ENCODE assay signal across 15 cellular contexts in genomic region chr4:36990108-36990872, GRCh38.
DNase-seq lines count a peak whose midpoint lies in the region; ATAC-seq, FAIRE-seq and TF ChIP-seq lines count a peak whose summit lies in the region.
"Had no signal": no experiment of that assay in that cellular context is flagged by ENCODE, and none has a peak within 500 bp of the region (broad histone marks: within the 10 kb centered on the region; RNA-seq: fewer than 3 reads in every experiment).

No MANE protein-coding gene starts in this region.

- H3K36me3 ChIP-seq in GM12878 (ENCODE audit: control insufficient read depth in 2 of 2, insufficient read depth in 2 of 2, low read length in 1 of 2), result no peaks in the 10 kb centered on the region
- H3K36me3 ChIP-seq: gastrocnemius medialis, WERI-Rb-1 had no signal

- no TSS peak for BruUV-seq in GM12878 (replicated peaks; lab: Mats Ljungman, UMichigan)

- TF ChIP-seq RAD21 in GM12878 (IDR thresholded peaks at IDR 0.05; ENCODE audit: insufficient read depth, low read depth, low read length), result peak; percentile 19; the same call in 1 of the 2 replicates

- TF ChIP-seq POLR2A in GM12878 (IDR thresholded peaks at IDR 0.05; ENCODE audit: low read depth, low read length), result no peak

- H2AFZ ChIP-seq in GM12878 (ENCODE audit: control insufficient read depth, low read depth, low read length), result no peak overlapping the region

- RAD21 ChIA-PET in GM12878 (lab: Charles Lee; ENCODE audit: unreplicated experiment), result no interaction called here

- no peaks in the 10 kb centered on the region for H3K9me3 ChIP-seq in GM12878 (replicated peaks; ENCODE audit: control insufficient read depth, insufficient read depth, low read length)
- H3K9me3 ChIP-seq: gastrocnemius medialis, SK-N-SH had no signal

- no peak overlapping the region for H3K9ac ChIP-seq in GM12878 (ENCODE audit: control insufficient read depth, insufficient read depth, low read length)
- H3K9ac ChIP-seq: SK-N-SH had no signal

- no peaks in the 10 kb centered on the region for H3K79me2 ChIP-seq in GM12878 (ENCODE audit: control insufficient read depth, insufficient read depth, low read length)

- no peak for DNase-seq in GM12878 (ENCODE audit: low read depth, low spot score)
- DNase-seq in NCI-H345 treated with DMSO at 0.1 percent for 48 hours (lab: John Stamatoyannopoulos, UW; ENCODE audit: unreplicated experiment), result no peak
- DNase-seq in activated CD8-positive, alpha-beta memory T cell treated with anti-CD3 and anti-CD28 coated beads for 24 hours, result no peak
- no peak for DNase-seq in sciatic nerve (ENCODE audit: low spot score)
- DNase-seq in omental fat pad (ENCODE audit: low spot score), result no peak
- DNase-seq: caudate nucleus, DMS79 treated with DMSO at 0.1 percent for 48 hours, gastrocnemius medialis, SK-N-SH, WERI-Rb-1 had no signal

- CTCF ChIA-PET in GM12878 (lab: Yijun Ruan, JAX), result no interaction called here

- SMC1A ChIA-PET in GM12878 (lab: Charles Lee; ENCODE audit: uncharacterized antibody, unreplicated experiment), result no interaction called here

- WGBS in GM12878 (ENCODE audit: insufficient coverage, insufficient replicate concordance, low lambda C conversion rate, missing lambda C conversion rate), result 16% methylated on average over 3 of the region's 3 CpGs

- TF ChIP-seq EP300 in GM12878 (IDR thresholded peaks at IDR 0.05; ENCODE audit: borderline replicate concordance in 1 of 2, control insufficient read depth in 1 of 2, low read depth in 2 of 2, low read length in 2 of 2), result no peak

- ATAC-seq in GM18520 (IDR thresholded peaks at IDR 0.05; ENCODE audit: unreplicated experiment) (peak; percentile 79), GM21390 (IDR thresholded peaks at IDR 0.05; ENCODE audit: unreplicated experiment) (peak; percentile 89), HG03103 (IDR thresholded peaks at IDR 0.05; ENCODE audit: low read depth, unreplicated experiment) (peak; percentile 76), GM12878 (peak; percentile 98), sciatic nerve (no peak), omental fat pad (ENCODE audit: low FRiP score) (no peak)
- ATAC-seq: activated naive CD4-positive, alpha-beta T cell treated with anti-CD3 and anti-CD28 coated beads, Interleukin-2, amount 50 U/mL, for 72 hours; gastrocnemius medialis had no signal

- TF ChIP-seq CTCF in GM12878 (IDR thresholded peaks at IDR 0.05 in 2 of 3, conservative IDR thresholded peaks at IDR 0.05 in 1 of 3; ENCODE audit: control insufficient read depth in 2 of 3, extremely low read depth in 1 of 3, insufficient read depth in 1 of 3, low read depth in 3 of 3, low read length in 3 of 3) (no peak), omental fat pad (IDR thresholded peaks at IDR 0.05) (no peak)

- no peak overlapping the region for H3K4me3 ChIP-seq in GM12878
- H3K4me3 ChIP-seq: gastrocnemius medialis, skin epidermis had no signal

- in situ Hi-C loops in GM12878 (cut with MboI), result no loop called here

- intact Hi-C loops in GM12878 (cut with micrococcal nuclease; ENCODE audit: unreplicated experiment) (no loop called here), sciatic nerve (cut with DNase I) (no loop called here)

- H3K27ac ChIP-seq in GM12878 (ENCODE audit: control insufficient read depth, insufficient read depth), result no peak overlapping the region
- H3K27ac ChIP-seq: gastrocnemius medialis, skin epidermis, WERI-Rb-1 had no signal

- H3K27me3 ChIP-seq in GM12878 (replicated peaks in 1 of 2; ENCODE audit: control insufficient read depth in 2 of 2, insufficient read depth in 2 of 2, low read length in 1 of 2), result no peaks in the 10 kb centered on the region
- H3K27me3 ChIP-seq: gastrocnemius medialis had no signal

- peak; percentile 88 for FAIRE-seq in GM12878 (lab: Jason Lieb, UNC)

- no peaks in the 10 kb centered on the region for H4K20me1 ChIP-seq in GM12878 (ENCODE audit: control insufficient read depth, insufficient read depth)

- H3K4me2 ChIP-seq in GM12878 (ENCODE audit: control insufficient read depth, insufficient read depth), result no peak overlapping the region
- H3K4me2 ChIP-seq: SK-N-SH had no signal

- H3K4me1 ChIP-seq in GM12878 (ENCODE audit: control insufficient read depth, insufficient read depth, low read length), result peaks cover 7% of the 10 kb centered on the region; the same call in 1 of the 2 replicates
- H3K4me1 ChIP-seq: gastrocnemius medialis had no signal

- POLR2A ChIA-PET in GM12878 (lab: Charles Lee), result no interaction called here

TF ChIP-seq in GM12878, 131 proteins besides CTCF, POLR2A, EP300 and RAD21:
- TF ChIP-seq RUNX3 (IDR thresholded peaks at IDR 0.05; ENCODE audit: low read length) (peak; percentile 71), NFIC (IDR thresholded peaks at IDR 0.05; ENCODE audit: low read depth, low read length) (peak; percentile 68; the same call in 1 of the 2 replicates), TCF7 (IDR thresholded peaks at IDR 0.05; ENCODE audit: borderline replicate concordance) (0 out of 2 replicates have a peak, but pooled peaks have one; percentile 10), ZNF384 (IDR thresholded peaks at IDR 0.05; ENCODE audit: borderline replicate concordance, low read depth, low read length) (peak; percentile 70), JUNB (IDR thresholded peaks at IDR 0.05) (peak; percentile 94), GATAD2B (conservative IDR thresholded peaks at IDR 0.05; ENCODE audit: low read depth) (no peak), ZNF217 (IDR thresholded peaks at IDR 0.05) (no peak), CREM (IDR thresholded peaks at IDR 0.05; ENCODE audit: low read depth) (0 out of 2 replicates have a peak, but pooled peaks have one; percentile 30), IKZF2 (IDR thresholded peaks at IDR 0.05) (peak in 1 of 2 experiments; percentile 28; a peak in 1 of 4 replicates), ATF7 (IDR thresholded peaks at IDR 0.05; ENCODE audit: low read depth) (no peak; the same call in 1 of the 2 replicates), IKZF1 (conservative IDR thresholded peaks at IDR 0.05) (0 out of 2 replicates have a peak, but pooled peaks have one; percentile 21), BCL11A (IDR thresholded peaks at IDR 0.05; ENCODE audit: low read depth, low read length) (0 out of 2 replicates have a peak, but pooled peaks have one; percentile 62), IRF4 (IDR thresholded peaks at IDR 0.05; ENCODE audit: low read depth, low read length) (peak; percentile 82; the same call in 1 of the 2 replicates), SMARCA5 (IDR thresholded peaks at IDR 0.05) (0 out of 2 replicates have a peak, but pooled peaks have one; percentile 30), TCF12 (IDR thresholded peaks at IDR 0.05; ENCODE audit: low read depth, low read length) (no peak), ZBED1 (IDR thresholded peaks at IDR 0.05; ENCODE audit: borderline replicate concordance) (0 out of 2 replicates have a peak, but pooled peaks have one; percentile 40), MEF2B (IDR thresholded peaks at IDR 0.05; ENCODE audit: partially characterized antibody, poor library complexity, severe bottlenecking) (peak; percentile 66), BHLHE40 (IDR thresholded peaks at IDR 0.05; ENCODE audit: borderline replicate concordance in 1 of 2, low read depth in 2 of 2, low read length in 1 of 2) (0 out of 4 replicates have a peak, but pooled peaks have one; percentile 16 to 31), SUZ12 (IDR thresholded peaks at IDR 0.05; ENCODE audit: unreplicated experiment) (no peak), ATF2 (IDR thresholded peaks at IDR 0.05; ENCODE audit: low read length) (peak; percentile 71), EED (IDR thresholded peaks at IDR 0.05; ENCODE audit: low read depth) (peak; percentile 47; the same call in 1 of the 2 replicates)

Comparison
In these comparisons a context has a peak if more than half of its experiments do, and no peak if none do; other contexts are left out.
1. ATAC-seq: peak in GM18520 (single experiment), GM21390 (single experiment), HG03103 (single experiment) and GM12878 (single experiment); none in sciatic nerve (single experiment) and omental fat pad (single experiment).